10 cellular contexts compared by ENCODE assay signal in genomic region chr13:39956036-39956435, GRCh38.
DNase-seq lines count a peak whose midpoint lies in the region; ATAC-seq lines count a peak whose summit lies in the region.
"Had no signal": no experiment of that assay in that cellular context is flagged by ENCODE, and none has a peak within 500 bp of the region (broad histone marks: within the 10 kb centered on the region; RNA-seq: fewer than 3 reads in every experiment).

No MANE protein-coding gene starts in this region.

- no peaks in the 10 kb centered on the region for H3K4me1 ChIP-seq in mesendoderm (ENCODE audit: control insufficient read depth, low read depth, low read length)
- H3K4me1 ChIP-seq: thyroid gland had no signal

- no peak overlapping the region for H3K4me3 ChIP-seq in mesendoderm (ENCODE audit: low read length)
- H3K4me3 ChIP-seq: thyroid gland had no signal

- peak; percentile 55 for ATAC-seq in HG02870 (IDR thresholded peaks at IDR 0.05; ENCODE audit: unreplicated experiment)
- no peak for ATAC-seq in HG03095 (IDR thresholded peaks at IDR 0.05; ENCODE audit: unreplicated experiment)

- no peak overlapping the region for H3K18ac ChIP-seq in mesendoderm (ENCODE audit: low read length)

- H3K4ac ChIP-seq in mesendoderm (ENCODE audit: low read depth, low read length) = no peak overlapping the region

- no peaks in the 10 kb centered on the region for H3K27me3 ChIP-seq in mesendoderm (ENCODE audit: insufficient read depth, low read length, poor library complexity)
- H3K27me3 ChIP-seq: thyroid gland had no signal

- no peak overlapping the region for H2BK15ac ChIP-seq in mesendoderm (replicated peaks; ENCODE audit: low read depth)

- no peak overlapping the region for H3K9ac ChIP-seq in mesendoderm (ENCODE audit: low read length)

- no peaks in the 10 kb centered on the region for H3K79me2 ChIP-seq in mesendoderm (ENCODE audit: control insufficient read depth, insufficient read depth, low read length)

- no peak overlapping the region for H4K8ac ChIP-seq in mesendoderm (ENCODE audit: low read depth, low read length)

- no CpG with 5 or more reads among the region's 2 CpGs for WGBS in mesendoderm (ENCODE audit: extremely low coverage, insufficient coverage, low lambda C conversion rate)

- H3K56ac ChIP-seq in mesendoderm (ENCODE audit: low read length) = no peak overlapping the region

- no peak overlapping the region for H3K4me2 ChIP-seq in mesendoderm (ENCODE audit: low read length)

- H2BK120ac ChIP-seq in mesendoderm (ENCODE audit: low read depth, low read length) = no peak overlapping the region

- H3K27ac ChIP-seq in mesendoderm (ENCODE audit: low read depth, low read length) = no peak overlapping the region
- H3K27ac ChIP-seq: thyroid gland had no signal

- no peaks in the 10 kb centered on the region for H3K79me1 ChIP-seq in mesendoderm (ENCODE audit: low read length)

- H3K36me3 ChIP-seq in mesendoderm (ENCODE audit: control insufficient read depth, insufficient read depth, low read length) = no peaks in the 10 kb centered on the region
- H3K36me3 ChIP-seq: thyroid gland had no signal

- H3K23ac ChIP-seq in mesendoderm (ENCODE audit: low read length) = no peak overlapping the region

- no peak overlapping the region for H4K5ac ChIP-seq in mesendoderm (ENCODE audit: low read length)

- DNase-seq in activated gamma-delta T cell treated with anti-CD3 and anti-CD28 coated beads, Interleukin-2, amount 50 U/mL, for 16 hours (ENCODE audit: low read depth) = peak; percentile 5
- DNase-seq in activated gamma-delta T cell treated with Interleukin-2 at 50 U/mL for 16 hours (no peak), mesendoderm (no peak), GM03348 (ENCODE audit: low spot score) (no peak)
- peak; percentile 24 for DNase-seq in activated CD8-positive, alpha-beta memory T cell treated with anti-CD3 and anti-CD28 coated beads, Interleukin-2, amount 50 U/mL, for 4 hours
- peak; percentile 11 for DNase-seq in stimulated activated naive CD4-positive, alpha-beta T cell treated with Interleukin-2 at 50 U/mL for 16 hours (lab: John Stamatoyannopoulos, UW)
- DNase-seq: SHP77 treated with DMSO at 0.1 percent for 48 hours, thyroid gland had no signal

- H2BK5ac ChIP-seq in mesendoderm (ENCODE audit: low read length) = no peak overlapping the region

- no peak overlapping the region for H2AK5ac ChIP-seq in mesendoderm (ENCODE audit: low read length)

Comparison
In these comparisons a context has a peak if more than half of its experiments do, and no peak if none do; other contexts are left out.
1. DNase-seq: peak in activated gamma-delta T cell treated with anti-CD3 and anti-CD28 coated beads, Interleukin-2, amount 50 U/mL, for 16 hours (single experiment), activated CD8-positive, alpha-beta memory T cell treated with anti-CD3 and anti-CD28 coated beads, Interleukin-2, amount 50 U/mL, for 4 hours (single experiment) and stimulated activated naive CD4-positive, alpha-beta T cell treated with Interleukin-2 at 50 U/mL for 16 hours (single experiment); none in activated gamma-delta T cell treated with Interleukin-2 at 50 U/mL for 16 hours (single experiment), mesendoderm (single experiment) and GM03348 (single experiment).